ENCODE assay signal across 20 cellular contexts in the genomic region with DNA sequence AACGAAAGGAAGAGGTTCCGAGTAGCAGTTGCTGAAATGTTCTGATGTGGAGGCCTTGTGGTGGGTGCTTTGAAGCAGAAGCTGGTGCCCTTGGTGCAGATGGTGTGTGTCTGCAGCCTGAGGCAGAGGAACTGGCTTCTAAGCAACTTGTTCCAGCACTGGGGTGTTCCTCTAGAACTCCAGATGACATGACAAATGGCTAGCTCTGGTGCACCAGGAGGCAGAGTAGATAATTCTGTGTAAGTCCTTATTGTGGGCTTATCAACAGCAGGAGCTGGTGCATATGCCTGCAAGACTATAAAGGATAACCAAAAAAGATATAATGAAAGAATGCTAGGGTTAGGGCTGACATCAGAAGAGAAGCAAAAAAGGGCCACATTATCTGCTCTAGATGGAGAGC.
"Had no signal": no experiment of that assay in that cellular context is flagged by ENCODE, and none has a peak within 500 bp of the region (broad histone marks: within the 10 kb centered on the region; RNA-seq: fewer than 3 reads in every experiment).

No MANE protein-coding gene starts in this region.

- H3K27ac ChIP-seq: coronary artery, foreskin keratinocyte, hepatocyte, parathyroid adenoma, psoas muscle, right lobe of liver, spleen, stomach, thoracic aorta, transverse colon had no signal

- H3K27me3 ChIP-seq: foreskin keratinocyte, hepatocyte, right lobe of liver, spleen, stomach, transverse colon had no signal

- ATAC-seq: esophagus mucosa; foreskin keratinocyte; psoas muscle; right lobe of liver; stimulated activated memory B cell treated with anti-CD40 and anti-IgM and Interleukin-4, amounts not matched to agents 10 μg/mL and 1 μg/mL and 100 μg/mL, for 72 hours had no signal

- H3K4me3 ChIP-seq: coronary artery, hepatocyte, psoas muscle, right lobe of liver, spleen, stomach, thoracic aorta, transverse colon had no signal

- H3K36me3 ChIP-seq: right lobe of liver, spleen, stomach, thoracic aorta, transverse colon had no signal

- H3K4me1 ChIP-seq: foreskin keratinocyte, parathyroid adenoma, psoas muscle, right lobe of liver, spleen, stomach, transverse colon had no signal

- DNase-seq: effector CD4-positive, alpha-beta T cell; foreskin keratinocyte; mesendoderm; naive B cell; psoas muscle; retina; right lobe of liver; spleen; stimulated activated CD4-positive, alpha-beta T cell treated with anti-CD3 and anti-CD28 coated beads, Interleukin-15, amount 100 ng/mL, for 24 hours; stimulated activated CD4-positive, alpha-beta T cell treated with anti-CD3 and anti-CD28 coated beads, Interleukin-1b, Interleukin-23, amount 100 ng/mL, for 48 hours; stimulated activated CD4-positive, alpha-beta T cell treated with anti-CD3 and anti-CD28 coated beads, Interleukin-4, amount 100 ng/mL, for 24 hours; stomach; substantia nigra; transverse colon had no signal

- H3K9me3 ChIP-seq: psoas muscle, right lobe of liver, spleen, thoracic aorta, transverse colon had no signal
